Comparison of ENCODE assay signal across 20 cellular contexts in genomic region chr2:46303822-46304221, GRCh38. TPM values are rescaled to one million over a fixed set of nuclear protein-coding genes. Genes with fewer than 3 reads are reported as not detected.
DNase-seq lines count a peak whose midpoint lies in the region; ATAC-seq and TF ChIP-seq lines count a peak whose summit lies in the region.
"Had no signal": no experiment of that assay in that cellular context is flagged by ENCODE, and none has a peak within 500 bp of the region (broad histone marks: within the 10 kb centered on the region; RNA-seq: fewer than 3 reads in every experiment).

No MANE protein-coding gene starts in this region.

- H3K4me2 ChIP-seq in osteoblast (ENCODE audit: insufficient read depth, low read length) = peak overlapping the region; percentile 15

- H3K9ac ChIP-seq in endodermal cell (ENCODE audit: extremely low read depth, low read length, poor library complexity, severe bottlenecking) = no peak overlapping the region

- WGBS in right cardiac atrium = 68% methylated on average over 5 of the region's 5 CpGs
- 97 to 100% methylated on average over 1 to 5 of the region's 5 CpGs for WGBS in endodermal cell (ENCODE audit: insufficient coverage in 1 of 2, insufficient read length in 1 of 2), 2 experiments
- WGBS in esophagus muscularis mucosa = 79% methylated on average over 5 of the region's 5 CpGs

- peaks cover 87% of the 10 kb centered on the region for H3K27me3 Mint-ChIP-seq in endodermal cell (ENCODE audit: insufficient read depth)

- TF ChIP-seq EP300 in esophagus muscularis mucosa (IDR thresholded peaks at IDR 0.05) = no peak

- H3K36me3 ChIP-seq in endodermal cell (ENCODE audit: control insufficient read depth, insufficient read depth, low read length) = no peaks in the 10 kb centered on the region
- no peaks in the 10 kb centered on the region for H3K36me3 ChIP-seq in osteoblast (ENCODE audit: insufficient read depth, low read length)
- peaks cover 0 to 14% (median 0%) of the 10 kb centered on the region in 4 donors for H3K36me3 ChIP-seq in esophagus muscularis mucosa

- H3K4me3 Mint-ChIP-seq in endodermal cell = no peak overlapping the region
- H3K4me3 Mint-ChIP-seq: natural killer cell had no signal

- H3K9me3 ChIP-seq in right cardiac atrium (ENCODE audit: control insufficient read depth, low read length) = no peaks in the 10 kb centered on the region
- H3K9me3 ChIP-seq in endodermal cell (ENCODE audit: control insufficient read depth, low read length) = no peaks in the 10 kb centered on the region
- no peaks in the 10 kb centered on the region for H3K9me3 ChIP-seq in osteoblast (ENCODE audit: low read depth, low read length)
- no peaks in the 10 kb centered on the region for H3K9me3 ChIP-seq in esophagus muscularis mucosa

- intact Hi-C loops in right cardiac atrium (cut with DNase I) = loop anchor here in 2 of 4 donors (10.0 kb wide), 2 partner anchors 51 to 61 kb away; no protein-coding TSS in a partner anchor
- intact Hi-C loops in Right ventricle myocardium inferior (cut with DNase I) = loop anchor here (5.0 kb wide), 1 partner anchor 287 kb away; no protein-coding TSS in a partner anchor
- intact Hi-C loops in esophagus muscularis mucosa (cut with DNase I) = no loop called here

- H3K4me3 ChIP-seq in right cardiac atrium (ENCODE audit: low read length) (no peak overlapping the region), endodermal cell (ENCODE audit: low read length) (no peak overlapping the region), osteoblast (ENCODE audit: insufficient read depth, low read length) (no peak overlapping the region), esophagus muscularis mucosa (no peak overlapping the region)
- H3K4me3 ChIP-seq: SK-N-MC had no signal

- H3K4me1 Mint-ChIP-seq in endodermal cell = peaks cover 17% of the 10 kb centered on the region

- no peak overlapping the region for H3K27ac Mint-ChIP-seq in endodermal cell
- H3K27ac Mint-ChIP-seq: activated T-helper 1 cell treated with anti-CD3 and anti-CD28 coated beads, Interleukin-12 subunit alpha, Interleukin-12 subunit beta, Interleukin-2, Interleukin-4 antibody, amounts not matched to agents 30 ng/mL and 10 ng/mL and 1 ng/mL, durations not matched to agents 14 hours and 24 hours and 36 hours; effector memory CD8-positive, alpha-beta T cell; natural killer cell had no signal

- no peak for TF ChIP-seq POLR2A in esophagus muscularis mucosa (IDR thresholded peaks at IDR 0.05; ENCODE audit: low read depth)

- no peaks in the 10 kb centered on the region for H3K27me3 ChIP-seq in right cardiac atrium (ENCODE audit: control insufficient read depth, insufficient read depth)
- peaks cover 94% of the 10 kb centered on the region for H3K27me3 ChIP-seq in endodermal cell (ENCODE audit: control insufficient read depth, insufficient read depth, low read length, poor library complexity, severe bottlenecking)
- H3K27me3 ChIP-seq in osteoblast (ENCODE audit: insufficient read depth, low read length) = no peaks in the 10 kb centered on the region
- no peaks in the 10 kb centered on the region for H3K27me3 ChIP-seq in esophagus muscularis mucosa

- ATAC-seq in right cardiac atrium (no peak), Right ventricle myocardium inferior (no peak)
- ATAC-seq: natural killer cell had no signal

- peaks cover 4% of the 10 kb centered on the region for H3K9me3 Mint-ChIP-seq in endodermal cell
- H3K9me3 Mint-ChIP-seq: natural killer cell had no signal

- peaks cover 28% of the 10 kb centered on the region for H3K4me1 ChIP-seq in right cardiac atrium (ENCODE audit: control insufficient read depth, insufficient read depth, low read length)
- H3K4me1 ChIP-seq in endodermal cell (ENCODE audit: control insufficient read depth, insufficient read depth, low read length) = no peaks in the 10 kb centered on the region
- peaks cover 33% of the 10 kb centered on the region for H3K4me1 ChIP-seq in osteoblast (ENCODE audit: insufficient read depth, low read length)
- peaks cover 52 to 60% (median 58%) of the 10 kb centered on the region in 4 donors for H3K4me1 ChIP-seq in esophagus muscularis mucosa

- DNase-seq in right cardiac atrium = no peak
- no peak for DNase-seq in Right ventricle myocardium inferior (ENCODE audit: missing footprints)
- peak; percentile 20 for DNase-seq in endodermal cell
- no peak for DNase-seq in osteoblast (ENCODE audit: insufficient read length, low spot score, missing footprints)
- no peak for DNase-seq in SKM-1 (lab: John Stamatoyannopoulos, UW; ENCODE audit: unreplicated experiment)
- no peak for DNase-seq in esophagus muscularis mucosa (ENCODE audit: extremely low spot score)
- DNase-seq in NCI-H2029 (lab: John Stamatoyannopoulos, UW) = no peak
- no peak for DNase-seq in H4 (ENCODE audit: low spot score)
- DNase-seq: caudate nucleus; effector memory CD8-positive, alpha-beta T cell; head of caudate nucleus; mesendoderm; MM.1S; natural killer cell; NCI-H1694; NCI-H226; stimulated activated CD4-positive, alpha-beta T cell treated with anti-CD3 and anti-CD28 coated beads, Interleukin-4, amount 100 ng/mL, for 24 hours had no signal

- H4K20me1 ChIP-seq in osteoblast (ENCODE audit: insufficient read depth, low read length) = peaks cover 61% of the 10 kb centered on the region

- H3K36me3 Mint-ChIP-seq in endodermal cell (ENCODE audit: low read depth) = no peaks in the 10 kb centered on the region
- H3K36me3 Mint-ChIP-seq: CD4-positive, CD25-positive, alpha-beta regulatory T cell; natural killer cell had no signal

- peaks cover 99% of the 10 kb centered on the region for H3K79me2 ChIP-seq in osteoblast (ENCODE audit: insufficient read depth, low read length)

- TF ChIP-seq CTCF in endodermal cell (conservative IDR thresholded peaks at IDR 0.05) (no peak), osteoblast (IDR thresholded peaks at IDR 0.05; ENCODE audit: extremely low read depth, low read depth, low read length) (no peak), esophagus muscularis mucosa (IDR thresholded peaks at IDR 0.05) (no peak)

- peak overlapping the region; percentile 55 for H3K27ac ChIP-seq in right cardiac atrium (ENCODE audit: low read length)
- no peak overlapping the region for H3K27ac ChIP-seq in endodermal cell (ENCODE audit: low read depth, low read length)
- H3K27ac ChIP-seq in osteoblast (ENCODE audit: low read depth, low read length) = no peak overlapping the region
- H3K27ac ChIP-seq in esophagus muscularis mucosa (replicated peaks in 1 of 4) = peak overlapping the region in 1 of 4 donors; percentile 43
- H3K27ac ChIP-seq: SK-N-MC had no signal

- H2AFZ ChIP-seq in osteoblast (ENCODE audit: low read length) = no peak overlapping the region

RNA-seq across cellular contexts. Expression of gene EPAS1, which starts 6.6 kb away (rescaled TPM):
- total RNA-seq in right cardiac atrium (100 to 1,000 TPM; 210 to 340 (median 268) TPM), Right ventricle myocardium inferior (205 TPM), endodermal cell (1 to 10 TPM; 1.2 to 1.9 TPM), osteoblast (198 and 260 TPM in 2 replicates), esophagus muscularis mucosa (100 to 1,000 TPM; 113 to 225 (median 183) TPM)
- 149 TPM for polyA plus RNA-seq in right cardiac atrium
- polyA plus RNA-seq in endodermal cell (2013, experiment 1 of 2) = 1.2 TPM
- polyA plus RNA-seq in endodermal cell (2013, experiment 2 of 2) = 1.5 TPM
- 30.5 and 31.6 TPM in 2 replicates for total RNA-seq in H4 (2014; rRNA removed; shearing (Covaris generic))

Comparison
In these comparisons a context has a peak if more than half of its experiments do, and no peak if none do; other contexts are left out.
1. RNA of gene EPAS1, which starts 6.6 kb away (total RNA-seq): 210 to 340 TPM in right cardiac atrium, 198 to 260 TPM in osteoblast, 205 TPM in Right ventricle myocardium inferior (single experiment), 113 to 225 TPM in esophagus muscularis mucosa and 30.5 to 31.6 TPM in H4; 1.2 to 1.9 TPM in endodermal cell; every median in the first group is over 10 times any median in the second.